21 cellular contexts compared by ENCODE assay signal in genomic region chr2:191818133-191818532, GRCh38. TPM values are rescaled to one million over a fixed set of nuclear protein-coding genes. Genes with fewer than 3 reads are reported as not detected.
DNase-seq lines count a peak whose midpoint lies in the region; ATAC-seq, FAIRE-seq and TF ChIP-seq lines count a peak whose summit lies in the region.
"Had no signal": no experiment of that assay in that cellular context is flagged by ENCODE, and none has a peak within 500 bp of the region (broad histone marks: within the 10 kb centered on the region; RNA-seq: fewer than 3 reads in every experiment).

No MANE protein-coding gene starts in this region.

- no peaks in the 10 kb centered on the region for H3K27me3 ChIP-seq in right atrium auricular region
- no peaks in the 10 kb centered on the region for H3K27me3 ChIP-seq in K562 (ENCODE audit: control insufficient read depth in 2 of 2, insufficient read depth in 2 of 2, low read length in 2 of 2)
- H3K27me3 ChIP-seq: BLaER1 treated with 17β-estradiol and CSF1 and Interleukin-3, amounts not matched to agents 10 nM and 100 nM had no signal

- H3K27ac ChIP-seq in right atrium auricular region (peak overlapping the region in 1 of 2 donors; percentile 32), K562 (ENCODE audit: extremely low read depth, low read depth, low read length) (no peak overlapping the region)
- H3K27ac ChIP-seq: 22Rv1; A549; BLaER1 treated with 17β-estradiol and CSF1 and Interleukin-3, amounts not matched to agents 10 nM and 100 nM; C4-2B had no signal

- H4K20me1 ChIP-seq in K562 (replicated peaks; ENCODE audit: control insufficient read depth, insufficient read depth, low read length) = no peaks in the 10 kb centered on the region
- H4K20me1 ChIP-seq: BLaER1 treated with 17β-estradiol and CSF1 and Interleukin-3, amounts not matched to agents 10 nM and 100 nM had no signal

- 83% methylated on average over 1 of the region's 1 CpG for WGBS in K562 (ENCODE audit: insufficient coverage, low coverage, missing lambda C conversion rate)

- BruUV-seq in K562 (replicated peaks; lab: Mats Ljungman, UMichigan) = no TSS peak

- POLR2A ChIA-PET in K562 (lab: Yijun Ruan, JAX) = interaction anchor here (0.6 to 1.9 kb wide), 2 partner anchors 22 to 923 kb away, joined by 4 to 6 read pairs; no protein-coding TSS in a partner anchor

- H3K4me3 ChIP-seq in right atrium auricular region (no peak overlapping the region), K562 (no peak overlapping the region)
- H3K4me3 ChIP-seq: A549; BLaER1 treated with 17β-estradiol and CSF1 and Interleukin-3, amounts not matched to agents 10 nM and 100 nM had no signal

- intact Hi-C loops in Right ventricle myocardium superior (cut with DNase I) (loop anchor here (10.0 kb wide), 1 partner anchor 97 kb away; no protein-coding TSS in a partner anchor), left ventricle myocardium superior (cut with micrococcal nuclease) (no loop called here), cardiac septum (cut with DNase I) (loop anchor here (10.0 kb wide), 1 partner anchor 87 kb away; no protein-coding TSS in a partner anchor), K562 (cut with micrococcal nuclease) (no loop called here)

- CTCF ChIA-PET in K562 (lab: Yijun Ruan, JAX; ENCODE audit: low intra/inter-chr PET ratio) = no interaction called here

- H3K36me3 ChIP-seq in right atrium auricular region (no peaks in the 10 kb centered on the region), K562 (ENCODE audit: control insufficient read depth, insufficient read depth, low read length) (no peaks in the 10 kb centered on the region)
- H3K36me3 ChIP-seq: BLaER1 treated with 17β-estradiol and CSF1 and Interleukin-3, amounts not matched to agents 10 nM and 100 nM had no signal

- no peaks in the 10 kb centered on the region for H3K79me2 ChIP-seq in K562 (ENCODE audit: control insufficient read depth, insufficient read depth, low read length)

- no peaks in the 10 kb centered on the region for H3K9me1 ChIP-seq in K562 (ENCODE audit: control insufficient read depth, insufficient read depth, low read length)

- H3K9me3 ChIP-seq in right atrium auricular region = no peaks in the 10 kb centered on the region
- H3K9me3 ChIP-seq in K562 (replicated peaks; ENCODE audit: control insufficient read depth, insufficient read depth, low read depth, low read length) = no peaks in the 10 kb centered on the region
- H3K9me3 ChIP-seq: A549; BLaER1 treated with 17β-estradiol and CSF1 and Interleukin-3, amounts not matched to agents 10 nM and 100 nM; Caco-2 had no signal

- TF ChIP-seq POLR2A in K562 (conservative IDR thresholded peaks at IDR 0.05) = no peak

- no peak for TF ChIP-seq EP300 in K562 (IDR thresholded peaks at IDR 0.05; ENCODE audit: low read length)

- DNase-seq in Right ventricle myocardium superior (no peak), right atrium auricular region (ENCODE audit: low spot score) (no peak), left ventricle myocardium superior (no peak), cardiac septum (ENCODE audit: low spot score) (no peak), K562 (ENCODE audit: extremely low read depth in 1 of 4, low spot score in 3 of 4) (no peak)
- DNase-seq: AML-193; Caco-2; Calu3; CD4-positive, alpha-beta T cell; CD8-positive, alpha-beta T cell; DMS79 treated with DMSO at 0.1 percent for 48 hours; GF-D8 had no signal

- peak overlapping the region; percentile 92 for H2AFZ ChIP-seq in K562 (ENCODE audit: low read depth, low read length)

- in situ Hi-C loops in K562 (cut with MboI) = loop anchor here (10.0 kb wide), 1 partner anchor 263 kb away; no protein-coding TSS in a partner anchor

- no peak overlapping the region for H3K9ac ChIP-seq in K562 (ENCODE audit: insufficient read depth in 1 of 2, low read depth in 2 of 2, low read length in 2 of 2)
- H3K9ac ChIP-seq: BLaER1 treated with 17β-estradiol and CSF1 and Interleukin-3, amounts not matched to agents 10 nM and 100 nM had no signal

- TF ChIP-seq RAD21 in K562 (CRISPR knock-in tag; conservative IDR thresholded peaks at IDR 0.05 in 1 of 2, IDR thresholded peaks at IDR 0.05 in 1 of 2) = no peak

- TF ChIP-seq CTCF in right atrium auricular region (IDR thresholded peaks at IDR 0.05) (no peak), K562 (IDR thresholded peaks at IDR 0.05 in 2 of 3, conservative IDR thresholded peaks at IDR 0.05 in 1 of 3; ENCODE audit: insufficient read depth in 2 of 3, low read depth in 1 of 3, low read length in 3 of 3) (no peak)

- peak; percentile 86 for ATAC-seq in Right ventricle myocardium superior (ENCODE audit: poor library complexity)
- ATAC-seq in left ventricle myocardium superior = peak; percentile 78
- ATAC-seq in K562 = peak; percentile 61
- ATAC-seq: A549; CD8-positive, alpha-beta T cell had no signal

- FAIRE-seq in K562 (lab: Jason Lieb, UNC) = no peak
- FAIRE-seq: A549, D721Med, G401.6, GM12891, GM19239 had no signal

- H3K4me1 ChIP-seq in right atrium auricular region = no peaks in the 10 kb centered on the region
- H3K4me1 ChIP-seq in K562 (replicated peaks in 1 of 2; ENCODE audit: control insufficient read depth in 2 of 2, insufficient read depth in 2 of 2, low read length in 2 of 2) = no peaks in the 10 kb centered on the region; a peak in 1 of 5 replicates
- H3K4me1 ChIP-seq: A549; BLaER1 treated with 17β-estradiol and CSF1 and Interleukin-3, amounts not matched to agents 10 nM and 100 nM; Caco-2 had no signal

- H3K4me2 ChIP-seq in K562 (ENCODE audit: insufficient read depth, low read length) = no peak overlapping the region
- H3K4me2 ChIP-seq: A549; BLaER1 treated with 17β-estradiol and CSF1 and Interleukin-3, amounts not matched to agents 10 nM and 100 nM had no signal

TF ChIP-seq in K562, 482 proteins besides CTCF, POLR2A, EP300 and RAD21:
- TF ChIP-seq ARID2 (IDR thresholded peaks at IDR 0.05) (no peak), ZNF778 (CRISPR knock-in tag; IDR thresholded peaks at IDR 0.05) (no peak), ZBTB1 (CRISPR knock-in tag; IDR thresholded peaks at IDR 0.05; ENCODE audit: borderline replicate concordance, low read depth) (no peak)

RNA-seq across cellular contexts. Expression of gene CAVIN2, which starts 28.8 kb away (rescaled TPM):
- 104 TPM for total RNA-seq in Right ventricle myocardium superior
- 100 to 1,000 TPM; 118 to 263 TPM for total RNA-seq in right atrium auricular region
- total RNA-seq in left ventricle myocardium superior = 119 TPM
- 145 TPM for total RNA-seq in cardiac septum
- 11.7 and 16.8 TPM in 2 replicates for total RNA-seq in K562 (2011; cell fraction: chromatin; rRNA removed; ENCODE audit: low replicate concordance)
- total RNA-seq in K562 (2011; cell fraction: nucleolus; rRNA removed) = 12.2 and 13.9 TPM in 2 replicates
- total RNA-seq in K562 (2011; cell fraction: nucleoplasm; rRNA removed) = 12.6 and 12.7 TPM in 2 replicates
- 65.1 and 71.8 TPM in 2 replicates for total RNA-seq in K562 (2014; rRNA removed)
- total RNA-seq in K562 (2014; rRNA removed; fragmentation: Illumina TruSeq; extraction: Trizol) = 81.0 and 86.4 TPM in 2 replicates
- 87.7 and 92.4 TPM in 2 replicates for total RNA-seq in K562 (2015; rRNA removed; fragmentation: Illumina TruSeq; extraction: Trizol)
- 70.5 and 74.6 TPM in 2 replicates for total RNA-seq in K562 (2021)
- 29.3 and 43.5 TPM in 2 replicates for polyA plus RNA-seq in K562 (2011; rRNA removed)
- 22.5 and 40.5 TPM in 2 replicates for polyA plus RNA-seq in K562 (2011; cell fraction: cytosol; rRNA removed)
- 14.2 and 19.0 TPM in 2 replicates for polyA plus RNA-seq in K562 (2011; cell fraction: nucleus; rRNA removed)
- polyA plus RNA-seq in K562 (2012) = 44.5 and 64.1 TPM in 2 replicates
- 66.6 and 73.8 TPM in 2 replicates for polyA plus RNA-seq in K562 (2014; fragmentation: Illumina TruSeq; extraction: Trizol)
- 10 to 100 TPM; 20.6 to 31.5 TPM for polyA plus RNA-seq in K562 (2014; fragmentation: Nextera tagmentation; extraction: Ambion mirVana)
- polyA plus RNA-seq in K562 (2014; rRNA removed) = 63.4 and 69.0 TPM in 2 replicates
- 31.3 and 39.1 TPM in 2 replicates for polyA minus RNA-seq in K562 (2011; rRNA and poly(A)+ RNA removed)
- 23.3 and 34.4 TPM in 2 replicates for polyA minus RNA-seq in K562 (2011; cell fraction: cytosol; rRNA and poly(A)+ RNA removed)
- 26.5 and 38.9 TPM in 2 replicates for polyA minus RNA-seq in K562 (2011; cell fraction: nucleus; rRNA and poly(A)+ RNA removed)
- total RNA-seq: B cell; Caco-2; Calu3; CD8-positive, alpha-beta T cell had no signal

Comparison
In these comparisons a context has a peak if more than half of its experiments do, and no peak if none do; other contexts are left out.
1. intact Hi-C loops: an anchor here in Right ventricle myocardium superior (10.0 kb wide) and cardiac septum (10.0 kb wide); none called in left ventricle myocardium superior and K562.